In the genomic region with DNA sequence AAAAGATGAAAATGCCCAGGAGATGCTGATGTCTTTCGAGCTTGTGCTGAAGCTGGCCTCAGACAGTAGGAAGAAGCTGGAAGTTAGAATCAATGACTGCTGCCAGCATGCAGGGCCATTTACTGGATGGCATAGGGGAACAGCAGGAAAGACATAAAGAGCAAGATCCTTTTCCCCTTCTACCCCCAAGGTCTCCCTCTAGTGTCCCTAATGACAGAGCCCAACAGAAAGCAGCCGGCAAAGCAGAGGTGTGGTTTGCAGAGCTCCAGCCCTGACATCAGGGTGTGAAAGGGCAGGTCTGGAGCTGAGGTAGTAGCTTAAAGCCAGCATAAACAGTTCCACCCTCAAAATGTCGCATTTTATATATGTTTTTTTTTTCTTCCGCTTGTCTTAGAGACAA, we compare ENCODE assay signal across 16 cellular contexts.
"Had no signal": no experiment of that assay in that cellular context is flagged by ENCODE, and none has a peak within 500 bp of the region (broad histone marks: within the 10 kb centered on the region; RNA-seq: fewer than 3 reads in every experiment).

No MANE protein-coding gene starts in this region.

- H3K27ac Mint-ChIP-seq: activated CD4-positive, alpha-beta T cell treated with anti-CD3 and anti-CD28 coated beads, Interleukin-2, amount 10 ng/mL, durations not matched to agents 7 days and 5 days; activated naive CD8-positive, alpha-beta T cell; activated T-cell treated with anti-CD3 and anti-CD28 coated beads, Interleukin-2, amount 50 U/mL, for 72 hours; memory B cell; natural killer cell had no signal

- H3K4me1 ChIP-seq: left ventricle myocardium inferior, right atrium auricular region, upper lobe of left lung had no signal

- H3K4me3 ChIP-seq: left ventricle myocardium inferior, right atrium auricular region, skin epidermis, upper lobe of left lung had no signal

- H3K4me1 Mint-ChIP-seq: activated CD4-positive, alpha-beta T cell treated with anti-CD3 and anti-CD28 coated beads, Interleukin-2, amount 10 ng/mL, durations not matched to agents 7 days and 5 days; memory B cell; natural killer cell had no signal

- H3K27me3 Mint-ChIP-seq: activated CD4-positive, alpha-beta T cell treated with anti-CD3 and anti-CD28 coated beads, Interleukin-2, amount 10 ng/mL, durations not matched to agents 7 days and 5 days; activated naive CD8-positive, alpha-beta T cell; memory B cell had no signal

- ATAC-seq: activated T-cell treated with anti-CD3 and anti-CD28 coated beads, Interleukin-2, amount 50 U/mL, for 72 hours; esophagus mucosa had no signal

- DNase-seq: activated CD4-positive, alpha-beta T cell treated with anti-CD3 and anti-CD28 coated beads, Interleukin-2, amount 10 ng/mL, durations not matched to agents 7 days and 5 days; activated CD8-positive, alpha-beta memory T cell treated with anti-CD3 and anti-CD28 coated beads, Interleukin-2, amount 50 U/mL, for 48 hours; activated gamma-delta T cell treated with Interleukin-2 at 50 U/mL for 16 hours; activated T-cell treated with anti-CD3 and anti-CD28 coated beads, Interleukin-2, amount 50 U/mL, for 72 hours; amniotic stem cell; left ventricle myocardium inferior; natural killer cell; stimulated activated CD4-positive, alpha-beta T cell treated with anti-CD3 and anti-CD28 coated beads, Interleukin-15, amount 100 ng/mL, for 24 hours; stimulated activated CD4-positive, alpha-beta T cell treated with anti-CD3 and anti-CD28 coated beads, Interleukin-4, amount 100 ng/mL, for 24 hours; stimulated activated naive CD4-positive, alpha-beta T cell; upper lobe of left lung had no signal

- H3K36me3 ChIP-seq: left ventricle myocardium inferior, right atrium auricular region, upper lobe of left lung had no signal

- H3K27me3 ChIP-seq: right atrium auricular region, upper lobe of left lung had no signal

- H3K27ac ChIP-seq: left ventricle myocardium inferior, right atrium auricular region, skin epidermis, upper lobe of left lung had no signal

- H3K9me3 ChIP-seq: left ventricle myocardium inferior, right atrium auricular region, upper lobe of left lung had no signal

- H3K4me3 Mint-ChIP-seq: activated CD4-positive, alpha-beta T cell treated with anti-CD3 and anti-CD28 coated beads, Interleukin-2, amount 10 ng/mL, durations not matched to agents 7 days and 5 days; activated naive CD8-positive, alpha-beta T cell; activated T-cell treated with anti-CD3 and anti-CD28 coated beads, Interleukin-2, amount 50 U/mL, for 72 hours; memory B cell; natural killer cell had no signal

- H3K9me3 Mint-ChIP-seq: activated CD4-positive, alpha-beta T cell treated with anti-CD3 and anti-CD28 coated beads, Interleukin-2, amount 10 ng/mL, durations not matched to agents 7 days and 5 days; memory B cell had no signal

- H3K36me3 Mint-ChIP-seq: activated naive CD8-positive, alpha-beta T cell; memory B cell; natural killer cell had no signal
